18 cellular contexts compared by ENCODE assay signal in genomic region chr6:134005824-134006223, GRCh38. TPM values are rescaled to one million over a fixed set of nuclear protein-coding genes. Genes with fewer than 3 reads are reported as not detected.
DNase-seq lines count a peak whose midpoint lies in the region; ATAC-seq and TF ChIP-seq lines count a peak whose summit lies in the region.
"Had no signal": no experiment of that assay in that cellular context is flagged by ENCODE, and none has a peak within 500 bp of the region (broad histone marks: within the 10 kb centered on the region; RNA-seq: fewer than 3 reads in every experiment).

No MANE protein-coding gene starts in this region.

- H3K27me3 Mint-ChIP-seq in activated T-cell treated with anti-CD3 and anti-CD28 coated beads, Interleukin-2, amount 50 U/mL, for 72 hours (ENCODE audit: low read depth): peaks cover 15% of the 10 kb centered on the region
- H3K27me3 Mint-ChIP-seq in activated T-cell treated with anti-CD3 and anti-CD28 coated beads, Interleukin-2, amount 50 U/mL, for 4 hours (ENCODE audit: low read depth): peaks cover 15% of the 10 kb centered on the region
- H3K27me3 Mint-ChIP-seq in T-helper 2 cell treated with Interferon-gamma antibody and Interleukin-4, amounts not matched to agents 5 μg/mL and 100 μg/mL, for 36 hours (ENCODE audit: low read depth): peaks cover 30% of the 10 kb centered on the region
- peaks cover 9 to 13% of the 10 kb centered on the region in 2 donors for H3K27me3 Mint-ChIP-seq in T-cell

- TF ChIP-seq CTCF in gastroesophageal sphincter (IDR thresholded peaks at IDR 0.05) (no peak), psoas muscle (IDR thresholded peaks at IDR 0.05) (no peak)

- no peak overlapping the region for H3K4me3 ChIP-seq in gastroesophageal sphincter
- no peak overlapping the region for H3K4me3 ChIP-seq in psoas muscle
- H3K4me3 ChIP-seq: BLaER1, GM23338 had no signal

- POLR2A ChIA-PET in T-cell (lab: Charles Lee): no interaction called here

- no peak for TF ChIP-seq EP300 in gastroesophageal sphincter (IDR thresholded peaks at IDR 0.05)

- DNase-seq in activated T-cell treated with anti-CD3 and anti-CD28 coated beads, Interleukin-2, amount 50 U/mL, for 72 hours: no peak
- DNase-seq in activated T-cell treated with anti-CD3 and anti-CD28 coated beads, Interleukin-2, amount 50 U/mL, for 4 hours: no peak
- DNase-seq in psoas muscle (no peak), T-cell (no peak), T-helper 1 cell (no peak)
- DNase-seq in T-helper 2 cell treated with Interferon-gamma antibody and Interleukin-4, amounts not matched to agents 5 μg/mL and 100 μg/mL, for 36 hours (ENCODE audit: low spot score): no peak
- DNase-seq: AML-193; Caco-2; CD8-positive, alpha-beta memory T cell; DMS53; GF-D8; H7; IMR-90 had no signal

- 71% methylated on average over 5 of the region's 6 CpGs; no CpG with 5 or more reads in 1 of the 2 donors for WGBS in gastroesophageal sphincter (ENCODE audit: low coverage in 1 of 2), 2 donors
- WGBS in psoas muscle, 3 donors: 75 to 84% (median 80%) methylated on average over 6 of the region's 6 CpGs

- H3K4me1 ChIP-seq in gastroesophageal sphincter (peaks cover 0 to 23% (median 2%) of the 10 kb centered on the region in 3 donors), psoas muscle (no peaks in the 10 kb centered on the region)
- H3K4me1 ChIP-seq: Caco-2 had no signal

- H3K36me3 ChIP-seq in gastroesophageal sphincter (peaks cover 0 to 6% of the 10 kb centered on the region in 2 donors), psoas muscle (ENCODE audit: insufficient read depth in 1 of 2, low read depth in 1 of 2) (peaks cover 0 to 30% of the 10 kb centered on the region in 2 donors)
- H3K36me3 ChIP-seq: BLaER1 had no signal

- no peaks in the 10 kb centered on the region for H3K36me3 Mint-ChIP-seq in activated T-cell treated with anti-CD3 and anti-CD28 coated beads, Interleukin-2, amount 50 U/mL, for 72 hours (ENCODE audit: insufficient read depth in 2 of 2)
- no peaks in the 10 kb centered on the region for H3K36me3 Mint-ChIP-seq in activated T-cell treated with anti-CD3 and anti-CD28 coated beads, Interleukin-2, amount 50 U/mL, for 4 hours (ENCODE audit: insufficient read depth)
- no peaks in the 10 kb centered on the region for H3K36me3 Mint-ChIP-seq in T-helper 2 cell treated with Interferon-gamma antibody and Interleukin-4, amounts not matched to agents 5 μg/mL and 100 μg/mL, for 36 hours (ENCODE audit: low read depth)
- no peaks in the 10 kb centered on the region for H3K36me3 Mint-ChIP-seq in T-cell
- H3K36me3 Mint-ChIP-seq: CD8-positive, alpha-beta memory T cell had no signal

- CTCF ChIA-PET in T-cell (lab: Charles Lee): no interaction called here

- peaks cover 13% of the 10 kb centered on the region for H3K4me1 Mint-ChIP-seq in activated T-cell treated with anti-CD3 and anti-CD28 coated beads, Interleukin-2, amount 50 U/mL, for 72 hours (ENCODE audit: low read depth)
- peaks cover 3% of the 10 kb centered on the region for H3K4me1 Mint-ChIP-seq in activated T-cell treated with anti-CD3 and anti-CD28 coated beads, Interleukin-2, amount 50 U/mL, for 4 hours (ENCODE audit: low read depth)
- H3K4me1 Mint-ChIP-seq in T-helper 2 cell treated with Interferon-gamma antibody and Interleukin-4, amounts not matched to agents 5 μg/mL and 100 μg/mL, for 36 hours (ENCODE audit: low read depth): no peaks in the 10 kb centered on the region
- H3K4me1 Mint-ChIP-seq in T-cell: no peaks in the 10 kb centered on the region
- H3K4me1 Mint-ChIP-seq: CD8-positive, alpha-beta memory T cell had no signal

- intact Hi-C loops in psoas muscle (cut with DNase I): no loop called here

- H3K4me3 Mint-ChIP-seq in activated T-cell treated with anti-CD3 and anti-CD28 coated beads, Interleukin-2, amount 50 U/mL, for 72 hours: no peak overlapping the region
- H3K4me3 Mint-ChIP-seq in activated T-cell treated with anti-CD3 and anti-CD28 coated beads, Interleukin-2, amount 50 U/mL, for 4 hours: no peak overlapping the region
- no peak overlapping the region for H3K4me3 Mint-ChIP-seq in T-helper 2 cell treated with Interferon-gamma antibody and Interleukin-4, amounts not matched to agents 5 μg/mL and 100 μg/mL, for 36 hours
- H3K4me3 Mint-ChIP-seq in T-cell: no peak overlapping the region
- H3K4me3 Mint-ChIP-seq: CD8-positive, alpha-beta memory T cell; GM23338 had no signal

- H3K9me3 Mint-ChIP-seq in activated T-cell treated with anti-CD3 and anti-CD28 coated beads, Interleukin-2, amount 50 U/mL, for 72 hours: no peaks in the 10 kb centered on the region
- H3K9me3 Mint-ChIP-seq in activated T-cell treated with anti-CD3 and anti-CD28 coated beads, Interleukin-2, amount 50 U/mL, for 4 hours: no peaks in the 10 kb centered on the region
- no peaks in the 10 kb centered on the region for H3K9me3 Mint-ChIP-seq in T-helper 2 cell treated with Interferon-gamma antibody and Interleukin-4, amounts not matched to agents 5 μg/mL and 100 μg/mL, for 36 hours
- H3K9me3 Mint-ChIP-seq in T-cell: no peaks in the 10 kb centered on the region
- H3K9me3 Mint-ChIP-seq: GM23338 had no signal

- no peak for ATAC-seq in activated T-cell treated with anti-CD3 and anti-CD28 coated beads, Interleukin-2, amount 50 U/mL, for 72 hours (replicated peaks in 1 of 2)
- ATAC-seq in activated T-cell treated with anti-CD3 and anti-CD28 coated beads, Interleukin-2, amount 50 U/mL, for 4 hours: no peak
- ATAC-seq in gastroesophageal sphincter: peak; percentile 48
- ATAC-seq in psoas muscle: no peak
- no peak for ATAC-seq in T-cell (replicated peaks in 1 of 4)
- ATAC-seq: GM23338 had no signal

- H3K27me3 ChIP-seq in gastroesophageal sphincter (no peaks in the 10 kb centered on the region), psoas muscle (ENCODE audit: insufficient read depth in 3 of 3, low read length in 2 of 3) (no peaks in the 10 kb centered on the region)
- H3K27me3 ChIP-seq: BLaER1 had no signal

- peak overlapping the region in 1 of 4 donors; percentile 9 for H3K27ac ChIP-seq in gastroesophageal sphincter
- H3K27ac ChIP-seq in psoas muscle: peak overlapping the region; percentile 7
- H3K27ac ChIP-seq: 22Rv1, BLaER1 had no signal

- no peak for TF ChIP-seq POLR2A in gastroesophageal sphincter (IDR thresholded peaks at IDR 0.05)

- H3K9me3 ChIP-seq in gastroesophageal sphincter (no peaks in the 10 kb centered on the region), psoas muscle (no peaks in the 10 kb centered on the region)
- H3K9me3 ChIP-seq: Caco-2 had no signal

- peak overlapping the region; percentile 84 for H3K27ac Mint-ChIP-seq in activated T-cell treated with anti-CD3 and anti-CD28 coated beads, Interleukin-2, amount 50 U/mL, for 72 hours
- no peak overlapping the region for H3K27ac Mint-ChIP-seq in T-helper 2 cell treated with Interferon-gamma antibody and Interleukin-4, amounts not matched to agents 5 μg/mL and 100 μg/mL, for 36 hours
- no peak overlapping the region for H3K27ac Mint-ChIP-seq in T-cell
- H3K27ac Mint-ChIP-seq: CD8-positive, alpha-beta memory T cell; GM23338 had no signal

RNA-seq across cellular contexts. Expression of gene SLC2A12, which starts 46.6 kb away (rescaled TPM):
- total RNA-seq in activated T-cell treated with anti-CD3 and anti-CD28 coated beads, Interleukin-2, amount 50 U/mL, for 72 hours: under 1 TPM; 0.09 to 0.24 TPM
- total RNA-seq in activated T-cell treated with anti-CD3 and anti-CD28 coated beads, Interleukin-2, amount 50 U/mL, for 4 hours: not detected
- 10 to 100 TPM; 22.8 to 70.5 (median 42.0) TPM for total RNA-seq in gastroesophageal sphincter
- total RNA-seq in psoas muscle: 1 to 10 TPM; 3.1 to 5.4 (median 4.2) TPM
- polyA plus RNA-seq in psoas muscle: 1 to 10 TPM in 2 of 3 donors, under 1 TPM in 1; 0.13 to 3.4 (median 1.9) TPM
- under 1 TPM in 1 of 5 donors, not detected in 4; 0.06 TPM for total RNA-seq in T-cell
- total RNA-seq: A673; Caco-2; CD8-positive, alpha-beta memory T cell had no signal
- polyA plus RNA-seq: CD8-positive, alpha-beta memory T cell had no signal

RNA-seq across cellular contexts. Expression of gene TBPL1, which starts 52.8 kb away (rescaled TPM):
- total RNA-seq in activated T-cell treated with anti-CD3 and anti-CD28 coated beads, Interleukin-2, amount 50 U/mL, for 72 hours: 10 to 100 TPM; 32.9 to 34.7 TPM
- total RNA-seq in activated T-cell treated with anti-CD3 and anti-CD28 coated beads, Interleukin-2, amount 50 U/mL, for 4 hours: 10 to 100 TPM; 46.4 to 48.0 (median 47.9) TPM
- total RNA-seq in gastroesophageal sphincter: 10 to 100 TPM; 10.1 to 19.1 (median 13.7) TPM
- total RNA-seq in psoas muscle: 10 to 100 TPM in 1 of 4 donors, 1 to 10 TPM in 3; 7.5 to 11.0 (median 8.7) TPM
- polyA plus RNA-seq in psoas muscle: 10 to 100 TPM; 11.7 to 17.7 (median 13.7) TPM
- total RNA-seq in T-cell: 10 to 100 TPM; 27.7 to 30.5 (median 28.9) TPM
